Comparison of ENCODE assay signal across 2 cellular contexts in the genomic region with DNA sequence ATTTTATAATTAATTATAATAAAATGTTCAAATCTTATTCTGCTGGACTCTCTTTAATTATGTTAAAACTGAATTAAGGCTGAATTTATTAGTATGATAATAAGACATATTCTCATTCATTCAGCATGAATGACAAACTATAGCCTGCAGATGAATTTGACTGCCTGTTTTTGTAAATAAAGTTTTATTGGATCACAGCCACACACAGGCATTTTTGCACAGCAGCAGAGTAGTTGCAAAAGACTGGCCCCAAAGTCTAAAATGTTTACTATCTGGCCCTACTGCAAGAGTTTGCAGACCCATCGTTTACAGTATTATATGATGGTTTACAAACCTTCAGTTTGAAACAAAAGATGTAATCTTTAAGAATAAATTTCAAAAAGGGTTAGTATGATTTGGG.
A peak's percentile ranks its signal among the peaks of the same experiment; 100 is the strongest.
TF ChIP-seq lines count a peak whose summit lies in the region.

No MANE protein-coding gene starts in this region.

TF ChIP-seq in IMR-90, 13 proteins besides CTCF, POLR2A, EP300 and RAD21:
- TF ChIP-seq RFX5 (IDR thresholded peaks at IDR 0.05; ENCODE audit: low read depth, low read length) (no peak), NFE2L2 (IDR thresholded peaks at IDR 0.05; ENCODE audit: low read depth, low read length) (no peak), MAZ (IDR thresholded peaks at IDR 0.05; ENCODE audit: borderline replicate concordance, low read depth, low read length) (no peak), CHD1 (IDR thresholded peaks at IDR 0.05; ENCODE audit: low read depth, low read length) (no peak), FOS (IDR thresholded peaks at IDR 0.05; ENCODE audit: low read depth, low read length) (no peak), RCOR1 (IDR thresholded peaks at IDR 0.05; ENCODE audit: insufficient replicate concordance, low read length) (no peak), MXI1 (IDR thresholded peaks at IDR 0.05; ENCODE audit: borderline replicate concordance, low read depth, low read length) (no peak), SMC3 (IDR thresholded peaks at IDR 0.05; ENCODE audit: low read depth, low read length) (no peak), MAFK (IDR thresholded peaks at IDR 0.05; ENCODE audit: low read depth, low read length) (no peak), BHLHE40 (IDR thresholded peaks at IDR 0.05; ENCODE audit: low read depth, low read length) (no peak), CEBPB (IDR thresholded peaks at IDR 0.05; ENCODE audit: low read depth, low read length) (no peak)
- TF ChIP-seq, protein P1, sequence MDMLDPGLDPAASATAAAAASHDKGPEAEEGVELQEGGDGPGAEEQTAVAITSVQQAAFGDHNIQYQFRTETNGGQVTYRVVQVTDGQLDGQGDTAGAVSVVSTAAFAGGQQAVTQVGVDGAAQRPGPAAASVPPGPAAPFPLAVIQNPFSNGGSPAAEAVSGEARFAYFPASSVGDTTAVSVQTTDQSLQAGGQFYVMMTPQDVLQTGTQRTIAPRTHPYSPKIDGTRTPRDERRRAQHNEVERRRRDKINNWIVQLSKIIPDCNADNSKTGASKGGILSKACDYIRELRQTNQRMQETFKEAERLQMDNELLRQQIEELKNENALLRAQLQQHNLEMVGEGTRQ (IDR thresholded peaks at IDR 0.05; ENCODE audit: low read depth, low read length): no peak
- TF ChIP-seq, protein P2, sequence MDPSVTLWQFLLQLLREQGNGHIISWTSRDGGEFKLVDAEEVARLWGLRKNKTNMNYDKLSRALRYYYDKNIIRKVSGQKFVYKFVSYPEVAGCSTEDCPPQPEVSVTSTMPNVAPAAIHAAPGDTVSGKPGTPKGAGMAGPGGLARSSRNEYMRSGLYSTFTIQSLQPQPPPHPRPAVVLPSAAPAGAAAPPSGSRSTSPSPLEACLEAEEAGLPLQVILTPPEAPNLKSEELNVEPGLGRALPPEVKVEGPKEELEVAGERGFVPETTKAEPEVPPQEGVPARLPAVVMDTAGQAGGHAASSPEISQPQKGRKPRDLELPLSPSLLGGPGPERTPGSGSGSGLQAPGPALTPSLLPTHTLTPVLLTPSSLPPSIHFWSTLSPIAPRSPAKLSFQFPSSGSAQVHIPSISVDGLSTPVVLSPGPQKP (IDR thresholded peaks at IDR 0.05; ENCODE audit: borderline replicate concordance, low read depth, low read length): no peak

TF ChIP-seq in GM12878, 131 proteins besides CTCF, POLR2A, EP300 and RAD21:
- no peak for TF ChIP-seq PRDM15 (CRISPR knock-in tag; IDR thresholded peaks at IDR 0.05)
- peak; percentile 60 for TF ChIP-seq ZBTB40 (IDR thresholded peaks at IDR 0.05; ENCODE audit: borderline replicate concordance)
